ENCODE assay signal across 23 cellular contexts in the genomic region with DNA sequence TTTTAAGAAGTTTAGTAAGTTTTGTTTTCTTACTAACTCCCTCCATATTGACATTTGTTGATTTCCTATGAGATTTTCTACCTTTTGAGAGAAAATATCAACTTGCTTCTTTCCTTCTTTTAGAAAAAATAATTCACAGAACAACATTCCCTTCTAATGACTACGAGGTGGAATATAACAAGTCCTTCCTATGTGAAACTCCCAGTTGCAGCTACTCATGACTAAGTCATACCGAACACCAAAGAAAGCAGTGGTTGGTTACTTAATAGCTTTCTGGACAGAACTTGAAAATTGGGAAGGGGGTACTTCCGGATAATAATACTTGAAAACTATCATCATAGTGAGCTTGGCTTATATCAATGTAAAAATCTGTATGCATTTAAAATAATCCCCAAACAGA.
"Had no signal": no experiment of that assay in that cellular context is flagged by ENCODE, and none has a peak within 500 bp of the region (broad histone marks: within the 10 kb centered on the region; RNA-seq: fewer than 3 reads in every experiment).

No MANE protein-coding gene starts in this region.

- H3K4me3 ChIP-seq: adrenal gland, hepatocyte, stomach, suprapubic skin, tibial nerve had no signal

- H3K36me3 ChIP-seq: adrenal gland, neutrophil, stomach, suprapubic skin, tibial nerve had no signal

- H2AFZ ChIP-seq: hepatocyte had no signal

- H3K27me3 ChIP-seq: adrenal gland, hepatocyte, neutrophil, stomach, suprapubic skin, tibial nerve had no signal

- H3K27me3 Mint-ChIP-seq: activated naive CD8-positive, alpha-beta T cell; stimulated activated memory B cell treated with anti-CD40 and anti-IgM and Interleukin-4, amounts not matched to agents 10 μg/mL and 1 μg/mL and 100 μg/mL, for 72 hours; T-cell had no signal

- H3K79me2 ChIP-seq: hepatocyte had no signal

- H3K4me1 Mint-ChIP-seq: immature natural killer cell; stimulated activated memory B cell treated with anti-CD40 and anti-IgM and Interleukin-4, amounts not matched to agents 10 μg/mL and 1 μg/mL and 100 μg/mL, for 72 hours; T-cell had no signal

- H3K9me3 Mint-ChIP-seq: activated T-helper 2 cell treated with anti-CD3 and anti-CD28 coated beads, Interferon-gamma antibody, Interleukin-2, Interleukin-4, amounts not matched to agents 10 μg/mL and 5 μg/mL and 100 μg/mL, durations not matched to agents 14 hours and 24 hours and 36 hours; nephron; stimulated activated memory B cell treated with anti-CD40 and anti-IgM and Interleukin-4, amounts not matched to agents 10 μg/mL and 1 μg/mL and 100 μg/mL, for 72 hours; T-cell had no signal

- H3K27ac ChIP-seq: adrenal gland, hepatocyte, neutrophil, stomach, suprapubic skin, tibial nerve had no signal

- H3K4me1 ChIP-seq: stomach, suprapubic skin, tibial nerve had no signal

- H3K4me3 Mint-ChIP-seq: activated naive CD8-positive, alpha-beta T cell; immature natural killer cell; nephron; stimulated activated memory B cell treated with anti-CD40 and anti-IgM and Interleukin-4, amounts not matched to agents 10 μg/mL and 1 μg/mL and 100 μg/mL, for 72 hours; T-cell had no signal

- H3K36me3 Mint-ChIP-seq: activated naive CD8-positive, alpha-beta T cell; immature natural killer cell; stimulated activated memory B cell treated with anti-CD40 and anti-IgM and Interleukin-4, amounts not matched to agents 10 μg/mL and 1 μg/mL and 100 μg/mL, for 72 hours; T-cell had no signal

- H3K27ac Mint-ChIP-seq: activated naive CD8-positive, alpha-beta T cell; activated T-helper 2 cell treated with anti-CD3 and anti-CD28 coated beads, Interferon-gamma antibody, Interleukin-2, Interleukin-4, amounts not matched to agents 10 μg/mL and 5 μg/mL and 100 μg/mL, durations not matched to agents 14 hours and 24 hours and 36 hours; immature natural killer cell; stimulated activated memory B cell treated with anti-CD40 and anti-IgM and Interleukin-4, amounts not matched to agents 10 μg/mL and 1 μg/mL and 100 μg/mL, for 72 hours; T-cell had no signal

- H3K4me2 ChIP-seq: hepatocyte had no signal

- FAIRE-seq: TTC549, urothelium cell line had no signal

- DNase-seq: activated naive CD4-positive, alpha-beta T cell; activated T-cell treated with anti-CD3 and anti-CD28 coated beads, Interleukin-2, amount 50 U/mL, for 1 hour; adrenal gland; dermis blood vessel endothelial cell; effector CD8-positive, alpha-beta T cell; glutamatergic neuron; immature natural killer cell; left ventricle myocardium superior; small intestine; stimulated activated CD4-positive, alpha-beta T cell treated with anti-CD3 and anti-CD28 coated beads, Interleukin-15, amount 100 ng/mL, for 24 hours; stomach; T-cell had no signal

- ATAC-seq: left ventricle myocardium superior; sciatic nerve; stimulated activated memory B cell treated with anti-CD40 and anti-IgM and Interleukin-4, amounts not matched to agents 10 μg/mL and 1 μg/mL and 100 μg/mL, for 72 hours; T-cell had no signal

- H3K9me3 ChIP-seq: adrenal gland, neutrophil, stomach, suprapubic skin, tibial nerve had no signal
